Comparison of ENCODE assay signal across 1 cellular context in the genomic region with DNA sequence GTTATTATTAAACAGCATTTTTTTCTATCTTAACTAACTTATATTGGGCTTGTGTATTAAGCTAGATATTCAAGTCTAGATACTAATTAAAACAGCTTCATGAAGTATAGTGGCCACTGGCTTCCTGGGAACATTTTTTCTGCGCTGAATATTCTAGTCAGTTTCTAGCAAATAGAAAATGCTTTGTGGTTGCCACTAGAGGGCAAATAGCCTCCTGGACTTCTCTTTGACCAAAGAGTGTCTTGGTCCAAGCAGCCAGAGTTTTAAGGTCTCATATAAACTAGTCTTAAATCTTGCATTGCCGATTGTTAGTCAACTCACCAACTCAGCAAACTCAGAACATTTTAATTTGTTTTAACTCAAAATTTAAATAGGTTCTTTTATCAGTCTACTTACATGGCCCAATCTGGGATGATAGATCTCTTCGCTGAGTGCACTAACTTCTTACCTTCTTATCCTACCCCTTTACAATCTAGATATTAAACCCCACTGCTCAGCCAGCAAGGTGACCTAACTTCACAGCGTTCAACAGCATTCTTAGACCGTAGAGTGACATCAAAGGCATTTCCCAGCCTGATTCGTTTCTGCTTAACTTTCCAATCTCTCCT.
TF ChIP-seq lines count a peak whose summit lies in the region.

No MANE protein-coding gene starts in this region.

TF ChIP-seq in GM23338, 12 proteins besides CTCF, POLR2A, EP300 and RAD21 (continued from another document):
- TF ChIP-seq ZNF462 (CRISPR knock-in tag; IDR thresholded peaks at IDR 0.05) = no peak
- no peak for TF ChIP-seq EZH2 (IDR thresholded peaks at IDR 0.05; ENCODE audit: low read depth, unreplicated experiment)
- TF ChIP-seq CREB1 (CRISPR knock-in tag; IDR thresholded peaks at IDR 0.05; ENCODE audit: low read depth) = no peak
- no peak for TF ChIP-seq EZH2phosphoT487 (IDR thresholded peaks at IDR 0.05; ENCODE audit: unreplicated experiment)
